13 cellular contexts compared by ENCODE assay signal in the genomic region with DNA sequence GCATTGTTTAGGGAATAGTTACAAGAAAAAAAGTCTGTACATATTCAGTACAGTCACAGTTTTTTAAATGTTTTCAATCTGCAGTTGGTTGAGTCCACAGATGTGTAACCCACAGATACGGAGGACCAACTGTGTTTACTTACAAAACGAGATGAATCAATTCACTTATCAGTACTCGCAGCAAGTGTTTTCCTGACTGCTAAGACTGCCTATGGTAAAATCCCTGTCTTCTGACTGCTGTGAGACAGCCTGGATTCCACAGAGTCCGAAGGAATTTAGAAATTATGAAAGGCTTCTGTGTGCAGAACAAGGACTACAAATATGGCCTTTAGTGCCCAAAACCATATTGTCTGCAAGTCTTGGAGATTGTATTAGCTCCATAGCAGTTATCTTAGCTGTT. TPM values are rescaled to one million over a fixed set of nuclear protein-coding genes. Genes with fewer than 3 reads are reported as not detected.
A peak's percentile ranks its signal among the peaks of the same experiment; 100 is the strongest.
DNase-seq lines count a peak whose midpoint lies in the region; ATAC-seq and TF ChIP-seq lines count a peak whose summit lies in the region.
"Had no signal": no experiment of that assay in that cellular context is flagged by ENCODE, and none has a peak within 500 bp of the region (broad histone marks: within the 10 kb centered on the region; RNA-seq: fewer than 3 reads in every experiment).

No MANE protein-coding gene starts in this region.

- no peaks in the 10 kb centered on the region for H3K9me3 Mint-ChIP-seq in activated naive CD4-positive, alpha-beta T cell treated with anti-CD3 and anti-CD28 coated beads, Interleukin-2, amount 10 ng/mL, durations not matched to agents 7 days and 5 days
- no peaks in the 10 kb centered on the region for H3K9me3 Mint-ChIP-seq in activated naive CD8-positive, alpha-beta T cell treated with anti-CD3 and anti-CD28 coated beads, Interleukin-2, amount 50 U/mL, for 24 hours
- no peaks in the 10 kb centered on the region for H3K9me3 Mint-ChIP-seq in stimulated activated naive CD8-positive, alpha-beta T cell treated with anti-CD3 and anti-CD28 coated beads, Interleukin-15, amount 100 ng/mL, for 72 hours
- H3K9me3 Mint-ChIP-seq: mesothelial cell of epicardium had no signal

- H3K27me3 ChIP-seq in vagina = no peaks in the 10 kb centered on the region

- no peak overlapping the region for H3K4me3 ChIP-seq in vagina
- H3K4me3 ChIP-seq: PC-9 had no signal

- peaks cover 91% of the 10 kb centered on the region for H3K4me1 Mint-ChIP-seq in activated naive CD4-positive, alpha-beta T cell treated with anti-CD3 and anti-CD28 coated beads, Interleukin-2, amount 10 ng/mL, durations not matched to agents 7 days and 5 days
- peaks cover 92% of the 10 kb centered on the region for H3K4me1 Mint-ChIP-seq in activated naive CD8-positive, alpha-beta T cell treated with anti-CD3 and anti-CD28 coated beads, Interleukin-2, amount 50 U/mL, for 24 hours
- H3K4me1 Mint-ChIP-seq in stimulated activated naive CD8-positive, alpha-beta T cell treated with anti-CD3 and anti-CD28 coated beads, Interleukin-15, amount 100 ng/mL, for 72 hours = peaks cover 98% of the 10 kb centered on the region

- intact Hi-C loops in vagina (cut with DNase I) = no loop called here

- CTCF ChIA-PET in activated naive CD4-positive, alpha-beta T cell treated with anti-CD3 and anti-CD28 coated beads, Interleukin-2, amount 10 ng/mL, durations not matched to agents 7 days and 5 days (lab: Charles Lee) = interaction anchor here (1.0 to 1.9 kb wide), 5 partner anchors 9 to 35 kb away, joined by 5 to 8 read pairs (median 6); no protein-coding TSS in a partner anchor

- no peaks in the 10 kb centered on the region for H3K9me3 ChIP-seq in vagina

- no peaks in the 10 kb centered on the region for H3K27me3 Mint-ChIP-seq in activated naive CD4-positive, alpha-beta T cell treated with anti-CD3 and anti-CD28 coated beads, Interleukin-2, amount 10 ng/mL, durations not matched to agents 7 days and 5 days
- H3K27me3 Mint-ChIP-seq in activated naive CD8-positive, alpha-beta T cell treated with anti-CD3 and anti-CD28 coated beads, Interleukin-2, amount 50 U/mL, for 24 hours = no peaks in the 10 kb centered on the region
- H3K27me3 Mint-ChIP-seq in stimulated activated naive CD8-positive, alpha-beta T cell treated with anti-CD3 and anti-CD28 coated beads, Interleukin-15, amount 100 ng/mL, for 72 hours = no peaks in the 10 kb centered on the region

- peaks cover 61% of the 10 kb centered on the region for H3K36me3 Mint-ChIP-seq in activated naive CD4-positive, alpha-beta T cell treated with anti-CD3 and anti-CD28 coated beads, Interleukin-2, amount 10 ng/mL, durations not matched to agents 7 days and 5 days
- H3K36me3 Mint-ChIP-seq in activated naive CD8-positive, alpha-beta T cell treated with anti-CD3 and anti-CD28 coated beads, Interleukin-2, amount 50 U/mL, for 24 hours (ENCODE audit: low read depth) = peaks cover 24% of the 10 kb centered on the region
- H3K36me3 Mint-ChIP-seq: mesothelial cell of epicardium had no signal

- H3K27ac Mint-ChIP-seq in activated naive CD4-positive, alpha-beta T cell treated with anti-CD3 and anti-CD28 coated beads, Interleukin-2, amount 10 ng/mL, durations not matched to agents 7 days and 5 days = peak overlapping the region; percentile 98
- H3K27ac Mint-ChIP-seq in activated naive CD8-positive, alpha-beta T cell treated with anti-CD3 and anti-CD28 coated beads, Interleukin-2, amount 50 U/mL, for 24 hours = peak overlapping the region; percentile 92
- no peak overlapping the region for H3K27ac Mint-ChIP-seq in stimulated activated naive CD8-positive, alpha-beta T cell treated with anti-CD3 and anti-CD28 coated beads, Interleukin-15, amount 100 ng/mL, for 72 hours

- no peaks in the 10 kb centered on the region for H3K36me3 ChIP-seq in vagina

- no peak overlapping the region for H3K27ac ChIP-seq in vagina
- H3K27ac ChIP-seq: PC-9 had no signal

- no peak for TF ChIP-seq POLR2A in vagina (IDR thresholded peaks at IDR 0.05)

- no peak for DNase-seq in activated naive CD4-positive, alpha-beta T cell treated with anti-CD3 and anti-CD28 coated beads, Interleukin-2, amount 10 ng/mL, durations not matched to agents 7 days and 5 days
- DNase-seq in activated naive CD4-positive, alpha-beta T cell treated with anti-CD3 and anti-CD28 coated beads, Interleukin-2, amount 50 U/mL, for 16 hours = no peak
- DNase-seq in activated naive CD8-positive, alpha-beta T cell treated with anti-CD3 and anti-CD28 coated beads, Interleukin-2, amount 50 U/mL, for 24 hours = no peak
- DNase-seq in hepatic stellate cell (ENCODE audit: low spot score) (peak; percentile 36), cerebellum (ENCODE audit: low spot score) (no peak), vagina (ENCODE audit: extremely low spot score in 2 of 2) (no peak)
- DNase-seq in stimulated activated naive CD8-positive, alpha-beta T cell treated with anti-CD3 and anti-CD28 coated beads, Interleukin-15, amount 100 ng/mL, for 72 hours = no peak
- DNase-seq: activated effector memory CD4-positive, alpha-beta T cell treated with Interleukin-2 at 50 U/mL for 16 hours; NCI-H2227 treated with DMSO at 0.1 percent for 48 hours; PC-9 had no signal

- no peak for TF ChIP-seq CTCF in vagina (IDR thresholded peaks at IDR 0.05)

- H3K4me3 Mint-ChIP-seq in activated naive CD4-positive, alpha-beta T cell treated with anti-CD3 and anti-CD28 coated beads, Interleukin-2, amount 10 ng/mL, durations not matched to agents 7 days and 5 days = peak overlapping the region; percentile 67
- peak overlapping the region; percentile 72 for H3K4me3 Mint-ChIP-seq in activated naive CD8-positive, alpha-beta T cell treated with anti-CD3 and anti-CD28 coated beads, Interleukin-2, amount 50 U/mL, for 24 hours
- peak overlapping the region; percentile 72 to 76 for H3K4me3 Mint-ChIP-seq in stimulated activated naive CD8-positive, alpha-beta T cell treated with anti-CD3 and anti-CD28 coated beads, Interleukin-15, amount 100 ng/mL, for 72 hours
- H3K4me3 Mint-ChIP-seq: mesothelial cell of epicardium had no signal

- H3K4me1 ChIP-seq in vagina = peaks cover 8% of the 10 kb centered on the region

- ATAC-seq in activated naive CD8-positive, alpha-beta T cell treated with anti-CD3 and anti-CD28 coated beads, Interleukin-2, amount 50 U/mL, for 24 hours = no peak
- no peak for ATAC-seq in stimulated activated naive CD8-positive, alpha-beta T cell treated with anti-CD3 and anti-CD28 coated beads, Interleukin-15, amount 100 ng/mL, for 72 hours
- no peak for ATAC-seq in esophagus mucosa

RNA-seq across cellular contexts. Expression of gene C1QTNF9, which starts 45.7 kb away (rescaled TPM):
- total RNA-seq in cerebellum (not detected), vagina (not detected), esophagus mucosa (not detected)
- total RNA-seq: mesothelial cell of epicardium, PC-9, temporal lobe had no signal

Comparison
In these comparisons a context has a peak if more than half of its experiments do, and no peak if none do; other contexts are left out.
1. H3K27ac Mint-ChIP-seq: peak in activated naive CD4-positive, alpha-beta T cell treated with anti-CD3 and anti-CD28 coated beads, Interleukin-2, amount 10 ng/mL, durations not matched to agents 7 days and 5 days (single experiment) and activated naive CD8-positive, alpha-beta T cell treated with anti-CD3 and anti-CD28 coated beads, Interleukin-2, amount 50 U/mL, for 24 hours (single experiment); none in stimulated activated naive CD8-positive, alpha-beta T cell treated with anti-CD3 and anti-CD28 coated beads, Interleukin-15, amount 100 ng/mL, for 72 hours (0 of 2).
2. Peak in every context shown above with its lines, with median percentiles within 50 percentile points of each other: H3K4me3 Mint-ChIP-seq.